In the genomic region with DNA sequence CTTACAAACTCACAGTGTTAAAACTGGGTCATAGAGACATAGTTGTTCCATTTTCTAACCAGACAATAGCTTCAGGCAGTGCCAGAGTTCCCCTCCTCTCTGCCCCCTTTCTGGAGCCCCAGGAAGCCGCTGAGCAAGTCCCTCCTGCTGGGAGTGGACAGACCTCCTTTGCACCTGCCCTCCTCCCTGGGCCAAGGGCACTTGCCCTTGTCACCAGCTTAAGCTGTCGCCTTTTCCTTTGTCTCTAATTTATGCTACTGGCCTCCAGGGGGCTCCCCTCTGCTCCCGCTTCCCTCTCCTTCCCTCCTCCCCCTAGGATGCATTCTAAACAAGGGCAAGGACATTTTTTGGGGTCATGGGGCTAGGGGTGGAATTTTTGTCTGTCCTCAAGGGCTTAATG, we compare ENCODE assay signal across 8 cellular contexts.
DNase-seq lines count a peak whose midpoint lies in the region; ATAC-seq and TF ChIP-seq lines count a peak whose summit lies in the region.

No MANE protein-coding gene starts in this region.

- H3K4me3 ChIP-seq in AG10803 (ENCODE audit: low read length), result no peak overlapping the region
- no peak overlapping the region for H3K4me3 ChIP-seq in GM12865 (ENCODE audit: low read depth, low read length)
- H3K4me3 ChIP-seq in fibroblast of villous mesenchyme (ENCODE audit: low read depth, low read length), result no peak overlapping the region

- DNase-seq in AG10803 (ENCODE audit: low read depth), result peak; percentile 11
- peak; percentile 28 for DNase-seq in GM12865 (ENCODE audit: low read depth)
- peak; percentile 91 for DNase-seq in NCI-H82 (lab: John Stamatoyannopoulos, UW)
- no peak for DNase-seq in fibroblast of villous mesenchyme (ENCODE audit: low read depth)
- DNase-seq in glomerular visceral epithelial cell (ENCODE audit: extremely low spot score), result no peak
- no peak for DNase-seq in kidney glomerular epithelial cell (lab: John Stamatoyannopoulos, UW)

- peak; percentile 43 for TF ChIP-seq CTCF in AG10803 (conservative IDR thresholded peaks at IDR 0.05; ENCODE audit: low read length)
- TF ChIP-seq CTCF in GM12865 (IDR thresholded peaks at IDR 0.05; ENCODE audit: insufficient read depth, low read depth, low read length, missing control alignments), result peak; percentile 35
- TF ChIP-seq CTCF in fibroblast of villous mesenchyme (IDR thresholded peaks at IDR 0.05; ENCODE audit: insufficient read depth, low read depth, low read length), result peak; percentile 17

- ATAC-seq in HG03520 (IDR thresholded peaks at IDR 0.05; ENCODE audit: unreplicated experiment), result no peak
- ATAC-seq in HG03457 (IDR thresholded peaks at IDR 0.05; ENCODE audit: unreplicated experiment), result no peak

Comparison
In these comparisons a context has a peak if more than half of its experiments do, and no peak if none do; other contexts are left out.
1. DNase-seq: peak in AG10803 (single experiment), GM12865 (single experiment) and NCI-H82 (single experiment); none in fibroblast of villous mesenchyme (single experiment), glomerular visceral epithelial cell (single experiment) and kidney glomerular epithelial cell (single experiment).
2. Peak in every context shown above with its lines, with median percentiles within 50 percentile points of each other: CTCF ChIP-seq.